Comparison of ENCODE assay signal across 16 cellular contexts in the genomic region with DNA sequence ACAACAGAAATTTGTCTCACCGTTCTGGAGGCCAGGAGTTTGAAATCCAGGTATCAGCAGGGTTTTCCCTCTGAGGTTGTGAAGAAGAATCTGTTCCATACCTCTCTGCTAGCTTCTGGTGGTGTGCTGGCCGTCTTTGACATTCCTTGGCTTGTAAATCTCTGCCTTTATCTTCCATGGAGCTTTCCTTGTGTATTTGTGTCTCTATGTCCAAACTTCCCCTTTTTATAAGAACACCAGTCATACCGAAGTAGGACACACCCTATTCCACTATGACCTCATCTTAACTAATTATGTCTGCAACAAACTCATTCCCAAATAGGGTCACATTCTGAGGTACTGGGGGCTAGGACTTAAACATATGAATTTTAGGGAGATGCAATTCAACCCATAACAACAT. TPM values are rescaled to one million over a fixed set of nuclear protein-coding genes. Genes with fewer than 3 reads are reported as not detected.
DNase-seq lines count a peak whose midpoint lies in the region; ATAC-seq and TF ChIP-seq lines count a peak whose summit lies in the region.
"Had no signal": no experiment of that assay in that cellular context is flagged by ENCODE, and none has a peak within 500 bp of the region (broad histone marks: within the 10 kb centered on the region; RNA-seq: fewer than 3 reads in every experiment).

No MANE protein-coding gene starts in this region.

- H3K4me2 ChIP-seq in smooth muscle cell, result no peak overlapping the region

- no peak for TF ChIP-seq CTCF in psoas muscle (IDR thresholded peaks at IDR 0.05)
- no peak for TF ChIP-seq CTCF in smooth muscle cell (IDR thresholded peaks at IDR 0.05; ENCODE audit: borderline replicate concordance, insufficient read depth, poor library complexity, severe bottlenecking)

- H3K4me3 ChIP-seq in psoas muscle, result peak overlapping the region; percentile 30
- H3K4me3 ChIP-seq in smooth muscle cell, result no peak overlapping the region
- H3K4me3 ChIP-seq: Peyer's patch had no signal

- H3K4me1 ChIP-seq in psoas muscle, result no peaks in the 10 kb centered on the region
- no peaks in the 10 kb centered on the region for H3K4me1 ChIP-seq in smooth muscle cell (ENCODE audit: low read depth)

- ATAC-seq in Right ventricle myocardium superior (ENCODE audit: poor library complexity) (peak; percentile 16), psoas muscle (no peak), HG02840 (IDR thresholded peaks at IDR 0.05; ENCODE audit: low FRiP score, unreplicated experiment) (no peak)
- ATAC-seq in activated CD4-positive, CD25-positive, alpha-beta regulatory T cell treated with anti-CD3 and anti-CD28 coated beads, Interleukin-2, amount 50 U/mL, for 24 hours, result no peak

- no peaks in the 10 kb centered on the region for H3K9me3 ChIP-seq in psoas muscle
- H3K9me3 ChIP-seq in smooth muscle cell (replicated peaks; ENCODE audit: low read depth), result no peaks in the 10 kb centered on the region
- H3K9me3 ChIP-seq: Peyer's patch had no signal

- no peaks in the 10 kb centered on the region for H4K20me1 ChIP-seq in smooth muscle cell (ENCODE audit: low read depth)

- H3K79me2 ChIP-seq in smooth muscle cell (ENCODE audit: low read depth), result no peaks in the 10 kb centered on the region

- H3K27ac ChIP-seq in psoas muscle (no peak overlapping the region), smooth muscle cell (ENCODE audit: low read depth) (no peak overlapping the region)
- H3K27ac ChIP-seq: Peyer's patch, WERI-Rb-1 had no signal

- intact Hi-C loops in Right ventricle myocardium superior (cut with DNase I) (no loop called here), psoas muscle (cut with DNase I) (loop anchor here in 1 of 2 donors (10.0 kb wide), 1 partner anchor 171 kb away; no protein-coding TSS in a partner anchor)

- DNase-seq in SIG-M5 (lab: John Stamatoyannopoulos, UW) (peak; percentile 2), Right ventricle myocardium superior (no peak), psoas muscle (no peak), smooth muscle cell (lab: John Stamatoyannopoulos, UW; ENCODE audit: unreplicated experiment) (no peak)
- DNase-seq in stimulated activated CD4-positive, alpha-beta T cell treated with anti-CD3 and anti-CD28 coated beads, Interleukin-4, amount 100 ng/mL, for 24 hours, result no peak
- DNase-seq: activated effector memory CD4-positive, alpha-beta T cell treated with anti-CD3 and anti-CD28 coated beads, Interleukin-2, amount 50 U/mL, for 16 hours; cerebellar nuclear complex; HCEC 1CT; NCI-H2029 treated with DMSO at 0.1 percent for 48 hours; Peyer's patch; stimulated activated CD4-positive, alpha-beta T cell treated with anti-CD3 and anti-CD28 coated beads, Interleukin-2, amount 100 ng/mL, for 24 hours; WERI-Rb-1 had no signal

- H2AFZ ChIP-seq in smooth muscle cell (ENCODE audit: low read depth), result no peak overlapping the region

- H3K27me3 ChIP-seq in psoas muscle (ENCODE audit: insufficient read depth in 3 of 3, low read length in 2 of 3) (no peaks in the 10 kb centered on the region), smooth muscle cell (ENCODE audit: low read depth) (no peaks in the 10 kb centered on the region)
- H3K27me3 ChIP-seq: Peyer's patch had no signal

- no peaks in the 10 kb centered on the region for H3F3A ChIP-seq in smooth muscle cell (ENCODE audit: low read depth)

- H3K36me3 ChIP-seq in psoas muscle (ENCODE audit: insufficient read depth in 1 of 2, low read depth in 1 of 2) (no peaks in the 10 kb centered on the region), smooth muscle cell (ENCODE audit: low read depth) (no peaks in the 10 kb centered on the region)
- H3K36me3 ChIP-seq: Peyer's patch, WERI-Rb-1 had no signal

- 47 to 58% (median 57%) methylated on average over 3 of the region's 3 CpGs for WGBS in psoas muscle, 3 donors
- 65% methylated on average over 3 of the region's 3 CpGs for WGBS in smooth muscle cell (ENCODE audit: low lambda C conversion rate)

- peak; percentile 39 for TF ChIP-seq POLR2A in GM19099 (IDR thresholded peaks at IDR 0.05; ENCODE audit: extremely low read depth, insufficient read length, low read depth)

- no peak overlapping the region for H3K9ac ChIP-seq in smooth muscle cell (ENCODE audit: low read depth)

RNA-seq across cellular contexts. Expression of a gene that starts 38.3 kb away (rescaled TPM):
- total RNA-seq in Right ventricle myocardium superior, result not detected
- total RNA-seq in psoas muscle, result not detected
- not detected for polyA plus RNA-seq in psoas muscle
- not detected in 2 replicates for total RNA-seq in smooth muscle cell
- not detected in 2 replicates for polyA plus RNA-seq in smooth muscle cell
- total RNA-seq: Peyer's patch had no signal
- polyA plus RNA-seq: IgD-negative memory B cell had no signal

RNA-seq across cellular contexts. Expression of a gene that starts 59.9 kb away (rescaled TPM):
- total RNA-seq in Right ventricle myocardium superior (38.0 TPM), psoas muscle (10 to 100 TPM; 17.9 to 25.0 (median 18.7) TPM), smooth muscle cell (3.3 and 16.0 TPM in 2 replicates)
- polyA plus RNA-seq in psoas muscle (10 to 100 TPM; 10.4 to 21.7 (median 19.0) TPM), smooth muscle cell (15.2 and 21.1 TPM in 2 replicates)
